In the genomic region with DNA sequence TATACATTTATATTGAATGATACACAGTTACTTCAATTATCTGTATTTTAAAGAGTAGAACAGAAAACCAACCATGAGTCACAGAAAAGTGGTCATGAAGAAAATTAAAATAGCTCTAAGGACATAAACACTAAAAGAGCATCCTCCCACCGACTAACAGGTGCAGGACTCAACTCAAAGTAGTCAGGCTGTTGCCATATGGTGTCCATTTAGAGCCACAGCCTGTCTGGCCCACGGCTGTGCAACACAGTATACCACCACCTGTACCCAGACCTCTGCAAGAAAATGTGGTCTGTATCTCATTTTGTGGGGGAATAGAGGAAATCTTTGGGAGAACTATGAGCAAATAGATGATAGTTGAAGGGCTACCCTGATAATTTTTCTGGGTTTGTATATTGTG, we compare ENCODE assay signal across 26 cellular contexts.
"Had no signal": no experiment of that assay in that cellular context is flagged by ENCODE, and none has a peak within 500 bp of the region (broad histone marks: within the 10 kb centered on the region; RNA-seq: fewer than 3 reads in every experiment).

No MANE protein-coding gene starts in this region.

- H3K4me3 Mint-ChIP-seq: dendritic cell treated with granulocyte-macrophage colony-stimulating factor and Interleukin-4, amounts not matched to agents 40 ng/mL and 50 ng/mL, for 4 days; endodermal cell; mesothelial cell of epicardium; naive thymus-derived CD4-positive, alpha-beta T cell; nephron; neural progenitor cell; stimulated activated effector memory CD8-positive, alpha-beta T cell treated with anti-CD3 and anti-CD28 coated beads, Interleukin-12 subunit alpha, Interleukin-12 subunit beta, amount 100 ng/mL, for 72 hours had no signal

- H3K4me1 ChIP-seq: colonic mucosa, gastrocnemius medialis, heart left ventricle, parathyroid adenoma, stomach, thyroid gland had no signal

- H3K27ac ChIP-seq: colonic mucosa, epithelial cell of prostate, gastrocnemius medialis, heart left ventricle, hepatocyte, neural progenitor cell, parathyroid adenoma, stomach, thyroid gland had no signal

- H3K79me2 ChIP-seq: hepatocyte, parathyroid adenoma had no signal

- H3K9ac ChIP-seq: neural progenitor cell, parathyroid adenoma had no signal

- H3K9me3 Mint-ChIP-seq: dendritic cell treated with granulocyte-macrophage colony-stimulating factor and Interleukin-4, amounts not matched to agents 40 ng/mL and 50 ng/mL, for 4 days; endodermal cell; mesothelial cell of epicardium had no signal

- H3K4me1 Mint-ChIP-seq: mesothelial cell of epicardium; naive thymus-derived CD4-positive, alpha-beta T cell; stimulated activated effector memory CD8-positive, alpha-beta T cell treated with anti-CD3 and anti-CD28 coated beads, Interleukin-12 subunit alpha, Interleukin-12 subunit beta, amount 100 ng/mL, for 72 hours had no signal

- H3K36me3 Mint-ChIP-seq: mesothelial cell of epicardium; naive thymus-derived CD4-positive, alpha-beta T cell; neural progenitor cell; stimulated activated effector memory CD8-positive, alpha-beta T cell treated with anti-CD3 and anti-CD28 coated beads, Interleukin-12 subunit alpha, Interleukin-12 subunit beta, amount 100 ng/mL, for 72 hours had no signal

- H3K36me3 ChIP-seq: colonic mucosa, gastrocnemius medialis, heart left ventricle, neural progenitor cell, stomach, thyroid gland had no signal

- H2AFZ ChIP-seq: hepatocyte, neural progenitor cell, parathyroid adenoma had no signal

- DNase-seq: colonic mucosa; effector CD8-positive, alpha-beta T cell; endodermal cell; foreskin fibroblast; gastrocnemius medialis; heart left ventricle; kidney; mesenchymal stem cell; mucosa of descending colon; naive thymus-derived CD4-positive, alpha-beta T cell; stimulated activated CD4-positive, alpha-beta T cell treated with anti-CD3 and anti-CD28 coated beads, Interleukin-2, amount 100 ng/mL, for 24 hours; stimulated activated CD4-positive, alpha-beta T cell treated with anti-CD3 and anti-CD28 coated beads, Interleukin-4, amount 100 ng/mL, for 24 hours; stimulated activated naive CD4-positive, alpha-beta T cell treated with Interleukin-2 at 50 U/mL for 16 hours; stomach; thyroid gland; trophoblast cell had no signal

- H3K4me3 ChIP-seq: colonic mucosa, gastrocnemius medialis, heart left ventricle, hepatocyte, lung, mucosa of descending colon, neural progenitor cell, stomach, thyroid gland had no signal

- H3K27me3 Mint-ChIP-seq: dendritic cell treated with granulocyte-macrophage colony-stimulating factor and Interleukin-4, amounts not matched to agents 40 ng/mL and 50 ng/mL, for 4 days; naive thymus-derived CD4-positive, alpha-beta T cell; progenitor cell of endocrine pancreas had no signal

- H3K27ac Mint-ChIP-seq: dendritic cell treated with granulocyte-macrophage colony-stimulating factor and Interleukin-4, amounts not matched to agents 40 ng/mL and 50 ng/mL, for 4 days; endodermal cell; mesothelial cell of epicardium; naive thymus-derived CD4-positive, alpha-beta T cell; nephron; neural progenitor cell; progenitor cell of endocrine pancreas; stimulated activated effector memory CD8-positive, alpha-beta T cell treated with anti-CD3 and anti-CD28 coated beads, Interleukin-12 subunit alpha, Interleukin-12 subunit beta, amount 100 ng/mL, for 72 hours had no signal

- H3K9me3 ChIP-seq: colonic mucosa, gastrocnemius medialis, heart left ventricle, mucosa of descending colon, stomach, thyroid gland had no signal

- H3K27me3 ChIP-seq: colonic mucosa, gastrocnemius medialis, heart left ventricle, hepatocyte, neural progenitor cell, stomach, thyroid gland had no signal

- H3K4me2 ChIP-seq: hepatocyte, neural progenitor cell had no signal
